Comparison of ENCODE assay signal across 28 cellular contexts in genomic region chr3:157695586-157695985, GRCh38.
"Had no signal": no experiment of that assay in that cellular context is flagged by ENCODE, and none has a peak within 500 bp of the region (broad histone marks: within the 10 kb centered on the region; RNA-seq: fewer than 3 reads in every experiment).

No MANE protein-coding gene starts in this region.

- ATAC-seq: activated CD4-positive, CD25-positive, alpha-beta regulatory T cell treated with anti-CD3 and anti-CD28 coated beads, Interleukin-2, amount 50 U/mL, for 24 hours; activated CD8-positive, alpha-beta T cell treated with anti-CD3 and anti-CD28 coated beads for 36 hours; activated T-cell treated with anti-CD3 and anti-CD28 coated beads, Interleukin-2, amount 50 U/mL, for 4 hours; activated T-helper 17 cell treated with anti-CD3 and anti-CD28 coated beads, Interleukin-2, amount 50 U/mL, for 72 hours; esophagus mucosa; gastroesophageal sphincter; T-helper 17 cell had no signal

- DNase-seq: activated B cell treated with CpG ODN at 0.5 μM for 24 hours; activated CD4-positive, alpha-beta T cell treated with anti-CD3 and anti-CD28 coated beads for 48 hours; activated CD4-positive, alpha-beta T cell treated with anti-CD3 and anti-CD28 coated beads, Interleukin-2, amount 50 U/mL, for 1 hour; activated CD4-positive, alpha-beta T cell treated with anti-CD3 and anti-CD28 coated beads, Interleukin-2, amount 50 U/mL, for 48 hours; activated CD8-positive, alpha-beta memory T cell treated with anti-CD3 and anti-CD28 coated beads for 24 hours; activated CD8-positive, alpha-beta T cell treated with anti-CD3 and anti-CD28 coated beads for 36 hours; activated effector memory CD4-positive, alpha-beta T cell treated with Interleukin-2 at 50 U/mL for 16 hours; activated gamma-delta T cell treated with Interleukin-2 at 50 U/mL for 16 hours; activated naive CD4-positive, alpha-beta T cell treated with anti-CD3 and anti-CD28 coated beads, Interleukin-2, amount 50 U/mL, for 16 hours; activated naive CD4-positive, alpha-beta T cell treated with Interleukin-2 at 50 U/mL for 16 hours; activated T-cell treated with anti-CD3 and anti-CD28 coated beads, Interleukin-2, amount 50 U/mL, for 4 hours; amniotic stem cell; anterior cingulate cortex; brain microvascular endothelial cell; dorsolateral prefrontal cortex; effector memory CD4-positive, alpha-beta T cell; endodermal cell; foreskin melanocyte; head of caudate nucleus; hippocampal formation; T-helper 17 cell; T1000; WERI-Rb-1 had no signal

- H3K27me3 ChIP-seq: brain microvascular endothelial cell, gastroesophageal sphincter had no signal

- H3K9me3 ChIP-seq: gastroesophageal sphincter had no signal

- H3K4me1 ChIP-seq: gastroesophageal sphincter had no signal

- H3K4me3 ChIP-seq: coronary artery, dorsolateral prefrontal cortex, gastroesophageal sphincter had no signal

- H3K27ac ChIP-seq: brain microvascular endothelial cell, coronary artery, dorsolateral prefrontal cortex, gastroesophageal sphincter, WERI-Rb-1 had no signal

- H3K36me3 ChIP-seq: brain microvascular endothelial cell, gastroesophageal sphincter, WERI-Rb-1 had no signal
